Comparison of ENCODE assay signal across 8 cellular contexts in the genomic region with DNA sequence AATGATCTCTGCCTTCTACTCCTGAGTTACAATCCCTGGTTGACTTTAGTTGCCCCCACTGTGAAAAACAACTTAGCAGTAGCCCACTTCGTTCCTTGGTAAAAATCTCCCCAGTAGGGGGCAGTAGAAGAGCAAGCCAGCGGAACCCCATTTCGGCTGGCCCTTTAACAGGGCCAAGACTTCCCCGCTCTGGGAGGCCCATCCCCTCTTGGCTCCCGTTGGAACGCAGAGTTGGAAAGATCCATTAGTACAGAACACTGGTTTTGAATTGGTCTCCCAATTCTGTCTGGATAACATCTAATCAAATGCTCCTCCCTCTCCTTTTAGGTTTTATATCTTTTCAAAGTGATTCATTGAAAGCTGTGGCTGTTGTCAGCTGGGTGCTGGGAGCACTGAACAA.
DNase-seq lines count a peak whose midpoint lies in the region; ATAC-seq and TF ChIP-seq lines count a peak whose summit lies in the region.

No MANE protein-coding gene starts in this region.

- POLR2A ChIA-PET in Caco-2 (lab: Charles Lee), result no interaction called here

- H3K36me3 ChIP-seq in Caco-2 (ENCODE audit: control insufficient read depth, insufficient read depth, low read length) (no peaks in the 10 kb centered on the region), fibroblast of lung (ENCODE audit: control insufficient read depth, insufficient read depth, low read length) (no peaks in the 10 kb centered on the region)

- no peaks in the 10 kb centered on the region for H4K20me1 ChIP-seq in fibroblast of lung (ENCODE audit: control insufficient read depth, extremely low read depth, insufficient read depth, low read length)

- no peak overlapping the region for H3K9ac ChIP-seq in fibroblast of lung (ENCODE audit: insufficient read depth, low read length)

- no peaks in the 10 kb centered on the region for H3K9me3 Mint-ChIP-seq in Caco-2 (ENCODE audit: unreplicated experiment)

- H3K27ac ChIP-seq in fibroblast of lung (ENCODE audit: insufficient read depth, low read length), result no peak overlapping the region

- BruUV-seq in Caco-2 (replicated peaks; lab: Mats Ljungman, UMichigan), result no TSS peak

- H3K9me3 ChIP-seq in Caco-2 (no peaks in the 10 kb centered on the region), fibroblast of lung (ENCODE audit: control insufficient read depth, insufficient read depth, low read depth, low read length) (no peaks in the 10 kb centered on the region)

- H3K4me1 ChIP-seq in Caco-2 (no peaks in the 10 kb centered on the region), fibroblast of lung (ENCODE audit: control insufficient read depth, extremely low read depth, insufficient read depth, low read length) (no peaks in the 10 kb centered on the region)

- H3K4me2 ChIP-seq in fibroblast of lung (ENCODE audit: extremely low read depth, insufficient read depth, low read length), result no peak overlapping the region

- H3K36me3 Mint-ChIP-seq in Caco-2 (ENCODE audit: insufficient read depth, unreplicated experiment), result no peaks in the 10 kb centered on the region

- DNase-seq in Caco-2 (peak in 1 of 2 experiments; percentile 18), NAMALWA (ENCODE audit: low spot score) (peak; percentile 31), fibroblast of lung (ENCODE audit: low read depth in 2 of 2) (peak; percentile 2 to 24), DMS79 treated with DMSO at 0.1 percent for 48 hours (lab: John Stamatoyannopoulos, UW) (no peak), NCI-H2081 (lab: John Stamatoyannopoulos, UW) (no peak)
- peak; percentile 86 for DNase-seq in activated CD8-positive, alpha-beta memory T cell treated with anti-CD3 and anti-CD28 coated beads for 24 hours
- peak in 2 of 3 donors; percentile 45 to 85 for DNase-seq in stimulated activated CD4-positive, alpha-beta T cell treated with anti-CD3 and anti-CD28 coated beads, Interleukin-12 subunit alpha, Interleukin-12 subunit beta, amount 100 ng/mL, for 48 hours (ENCODE audit: low read depth in 2 of 3, low spot score in 1 of 3)

- H3K4me1 Mint-ChIP-seq in Caco-2 (ENCODE audit: low read depth, unreplicated experiment), result no peaks in the 10 kb centered on the region

- intact Hi-C loops in Caco-2 (cut with micrococcal nuclease; ENCODE audit: unreplicated experiment), result no loop called here

- peak; percentile 22 to 32 for TF ChIP-seq CTCF in Caco-2 (IDR thresholded peaks at IDR 0.05; ENCODE audit: insufficient read depth in 1 of 2, low read depth in 1 of 2, low read length in 1 of 2, severe bottlenecking in 1 of 2, unreplicated experiment in 1 of 2)
- TF ChIP-seq CTCF in fibroblast of lung (conservative IDR thresholded peaks at IDR 0.05 in 1 of 2, IDR thresholded peaks at IDR 0.05 in 1 of 2; ENCODE audit: low read depth in 1 of 2, low read length in 2 of 2), result no peak

- H3K27me3 ChIP-seq in Caco-2 (replicated peaks; ENCODE audit: control insufficient read depth, insufficient read depth, low read length) (no peaks in the 10 kb centered on the region), fibroblast of lung (ENCODE audit: control insufficient read depth, insufficient read depth, low read length) (no peaks in the 10 kb centered on the region)

- CTCF ChIA-PET in Caco-2 (lab: Charles Lee), result interaction anchor here (0.7 kb wide), 1 partner anchor 1061 kb away, joined by 3 read pairs; no protein-coding TSS in a partner anchor

- no peak for ATAC-seq in HG02970 (IDR thresholded peaks at IDR 0.05; ENCODE audit: low FRiP score, unreplicated experiment)

- H2AFZ ChIP-seq in fibroblast of lung (ENCODE audit: low read length), result no peak overlapping the region

- H3K4me3 ChIP-seq in Caco-2 (ENCODE audit: low read depth, low read length) (no peak overlapping the region), fibroblast of lung (replicated peaks in 1 of 4; ENCODE audit: control extremely low read depth in 1 of 4, insufficient read depth in 1 of 4, low read depth in 3 of 4, low read length in 4 of 4) (no peak overlapping the region)

- no peak overlapping the region for H3K4me3 Mint-ChIP-seq in Caco-2 (ENCODE audit: unreplicated experiment)

- H3K27ac Mint-ChIP-seq in Caco-2 (ENCODE audit: unreplicated experiment), result no peak overlapping the region

- H3K79me2 ChIP-seq in fibroblast of lung (ENCODE audit: control insufficient read depth, insufficient read depth, low read length), result no peaks in the 10 kb centered on the region

- H3K27me3 Mint-ChIP-seq in Caco-2 (ENCODE audit: insufficient read depth, unreplicated experiment), result peaks cover 12% of the 10 kb centered on the region

Comparison
In these comparisons a context has a peak if more than half of its experiments do, and no peak if none do; other contexts are left out.
1. DNase-seq: peak in NAMALWA (single experiment), activated CD8-positive, alpha-beta memory T cell treated with anti-CD3 and anti-CD28 coated beads for 24 hours (single experiment), fibroblast of lung (2 of 2) and stimulated activated CD4-positive, alpha-beta T cell treated with anti-CD3 and anti-CD28 coated beads, Interleukin-12 subunit alpha, Interleukin-12 subunit beta, amount 100 ng/mL, for 48 hours (2 of 3); none in DMS79 treated with DMSO at 0.1 percent for 48 hours (single experiment) and NCI-H2081 (0 of 2).
2. CTCF ChIP-seq: peak in Caco-2 (2 of 2); none in fibroblast of lung (0 of 2).